16 cellular contexts compared by ENCODE assay signal in genomic region chr7:1917221-1918062, GRCh38.
DNase-seq lines count a peak whose midpoint lies in the region; ATAC-seq, FAIRE-seq and TF ChIP-seq lines count a peak whose summit lies in the region.
"Had no signal": no experiment of that assay in that cellular context is flagged by ENCODE, and none has a peak within 500 bp of the region (broad histone marks: within the 10 kb centered on the region; RNA-seq: fewer than 3 reads in every experiment).

No MANE protein-coding gene starts in this region.

- TF ChIP-seq CTCF in left ventricle myocardium inferior (IDR thresholded peaks at IDR 0.05; ENCODE audit: borderline replicate concordance) (no peak), Panc1 (IDR thresholded peaks at IDR 0.05) (no peak), fibroblast of pulmonary artery (IDR thresholded peaks at IDR 0.05; ENCODE audit: low read length, missing control alignments) (no peak)

- POLR2A ChIA-PET in Panc1 (lab: Charles Lee) = no interaction called here

- no TSS peak for BruUV-seq in Panc1 (replicated peaks; lab: Mats Ljungman, UMichigan)

- peaks cover 30% of the 10 kb centered on the region for H3K4me1 Mint-ChIP-seq in activated T-helper 2 cell treated with anti-CD3 and anti-CD28 coated beads, Interferon-gamma antibody, Interleukin-2, Interleukin-4, amounts not matched to agents 10 μg/mL and 5 μg/mL and 100 μg/mL, durations not matched to agents 14 hours and 24 hours and 36 hours (ENCODE audit: low read depth)

- no peaks in the 10 kb centered on the region for H3K36me3 ChIP-seq in left ventricle myocardium inferior
- H3K36me3 ChIP-seq in Panc1 (ENCODE audit: control insufficient read depth, insufficient read depth, low read length) = no peaks in the 10 kb centered on the region

- H3K9me3 ChIP-seq in left ventricle myocardium inferior (replicated peaks) (no peaks in the 10 kb centered on the region), Panc1 (ENCODE audit: control insufficient read depth, insufficient read depth, low read depth, low read length) (no peaks in the 10 kb centered on the region)

- peak; percentile 66 for FAIRE-seq in urothelium cell line (lab: Jason Lieb, UNC)
- FAIRE-seq: D721Med had no signal

- peaks cover 10% of the 10 kb centered on the region for H3K27me3 Mint-ChIP-seq in activated T-helper 2 cell treated with anti-CD3 and anti-CD28 coated beads, Interferon-gamma antibody, Interleukin-2, Interleukin-4, amounts not matched to agents 10 μg/mL and 5 μg/mL and 100 μg/mL, durations not matched to agents 14 hours and 24 hours and 36 hours (ENCODE audit: low read depth)
- H3K27me3 Mint-ChIP-seq: T-cell had no signal

- CTCF ChIA-PET in Panc1 (lab: Charles Lee) = no interaction called here

- H3K27ac ChIP-seq in left ventricle myocardium inferior (replicated peaks) (no peak overlapping the region), Panc1 (ENCODE audit: low read length) (no peak overlapping the region)

- H3K4me3 ChIP-seq in left ventricle myocardium inferior = no peak overlapping the region
- no peak overlapping the region for H3K4me3 ChIP-seq in Panc1 (ENCODE audit: low read depth in 2 of 2, low read length in 2 of 2)
- H3K4me3 ChIP-seq in fibroblast of pulmonary artery (replicated peaks; ENCODE audit: low read depth, low read length) = no peak overlapping the region

- DNase-seq in Right ventricle myocardium superior (peak; percentile 45), left ventricle myocardium inferior (no peak), Panc1 (ENCODE audit: low read depth, low spot score) (no peak), fibroblast of pulmonary artery (ENCODE audit: low read depth) (peak; percentile 25), urothelium cell line (ENCODE audit: low spot score) (no peak)
- DNase-seq in activated T-helper 2 cell treated with anti-CD3 and anti-CD28 coated beads, Interferon-gamma antibody, Interleukin-2, Interleukin-4, amounts not matched to agents 10 μg/mL and 5 μg/mL and 100 μg/mL, durations not matched to agents 14 hours and 24 hours and 36 hours (ENCODE audit: low spot score) = no peak
- DNase-seq: amniotic stem cell, HCEC 1CT, MM.1S, NCI-H1930, retina, RPMI8226, T-cell had no signal

- peaks cover 51% of the 10 kb centered on the region for H3K4me1 ChIP-seq in left ventricle myocardium inferior
- H3K4me1 ChIP-seq in Panc1 (ENCODE audit: control insufficient read depth, insufficient read depth, low read length) = no peaks in the 10 kb centered on the region

- H3K27ac Mint-ChIP-seq in activated T-helper 2 cell treated with anti-CD3 and anti-CD28 coated beads, Interferon-gamma antibody, Interleukin-2, Interleukin-4, amounts not matched to agents 10 μg/mL and 5 μg/mL and 100 μg/mL, durations not matched to agents 14 hours and 24 hours and 36 hours = no peak overlapping the region

- no peaks in the 10 kb centered on the region for H3K9me3 Mint-ChIP-seq in activated T-helper 2 cell treated with anti-CD3 and anti-CD28 coated beads, Interferon-gamma antibody, Interleukin-2, Interleukin-4, amounts not matched to agents 10 μg/mL and 5 μg/mL and 100 μg/mL, durations not matched to agents 14 hours and 24 hours and 36 hours
- H3K9me3 Mint-ChIP-seq: T-cell had no signal

- H3K4me3 Mint-ChIP-seq in activated T-helper 2 cell treated with anti-CD3 and anti-CD28 coated beads, Interferon-gamma antibody, Interleukin-2, Interleukin-4, amounts not matched to agents 10 μg/mL and 5 μg/mL and 100 μg/mL, durations not matched to agents 14 hours and 24 hours and 36 hours (ENCODE audit: low read depth) = no peak overlapping the region

- in situ Hi-C loops in Panc1 (cut with HindIII; ENCODE audit: low pct_unique_long_range_greater_than_20kb, low sequenced_read_pairs) = no loop called here

- ATAC-seq in Right ventricle myocardium superior (ENCODE audit: poor library complexity) = peak; percentile 21
- 0 out of 2 replicates have a peak, but pooled peaks have one; percentile 13 for ATAC-seq in Panc1
- ATAC-seq in HG02571 (IDR thresholded peaks at IDR 0.05; ENCODE audit: unreplicated experiment) = no peak
- ATAC-seq in HG02973 (IDR thresholded peaks at IDR 0.05; ENCODE audit: unreplicated experiment) = no peak
- ATAC-seq: T-cell had no signal

- intact Hi-C loops in Right ventricle myocardium superior (cut with DNase I) = no loop called here
- intact Hi-C loops in left ventricle myocardium inferior (cut with micrococcal nuclease) = no loop called here
- intact Hi-C loops in Panc1 (cut with micrococcal nuclease; ENCODE audit: unreplicated experiment) = no loop called here
- intact Hi-C loops in activated T-helper 2 cell treated with anti-CD3 and anti-CD28 coated beads, Interferon-gamma antibody, Interleukin-2, Interleukin-4, amounts not matched to agents 10 μg/mL and 5 μg/mL and 100 μg/mL, durations not matched to agents 14 hours and 24 hours and 36 hours (cut with micrococcal nuclease) = no loop called here

- H3K27me3 ChIP-seq in left ventricle myocardium inferior (ENCODE audit: low read depth) = no peaks in the 10 kb centered on the region
- no peaks in the 10 kb centered on the region for H3K27me3 ChIP-seq in Panc1 (ENCODE audit: control insufficient read depth, insufficient read depth, low read length)

- peaks cover 22% of the 10 kb centered on the region for H3K36me3 Mint-ChIP-seq in activated T-helper 2 cell treated with anti-CD3 and anti-CD28 coated beads, Interferon-gamma antibody, Interleukin-2, Interleukin-4, amounts not matched to agents 10 μg/mL and 5 μg/mL and 100 μg/mL, durations not matched to agents 14 hours and 24 hours and 36 hours (ENCODE audit: low read depth)

Comparison
In these comparisons a context has a peak if more than half of its experiments do, and no peak if none do; other contexts are left out.
1. DNase-seq: peak in Right ventricle myocardium superior (single experiment) and fibroblast of pulmonary artery (single experiment); none in left ventricle myocardium inferior (single experiment), Panc1 (single experiment), urothelium cell line (single experiment) and activated T-helper 2 cell treated with anti-CD3 and anti-CD28 coated beads, Interferon-gamma antibody, Interleukin-2, Interleukin-4, amounts not matched to agents 10 μg/mL and 5 μg/mL and 100 μg/mL, durations not matched to agents 14 hours and 24 hours and 36 hours (single experiment).
2. ATAC-seq: peak in Right ventricle myocardium superior (single experiment) and Panc1 (single experiment); none in HG02571 (single experiment) and HG02973 (single experiment).